ENCODE assay signal across 25 cellular contexts in genomic region chr12:103973909-103974308, GRCh38.
"Had no signal": no experiment of that assay in that cellular context is flagged by ENCODE, and none has a peak within 500 bp of the region (broad histone marks: within the 10 kb centered on the region; RNA-seq: fewer than 3 reads in every experiment).

No MANE protein-coding gene starts in this region.

- H3K27ac ChIP-seq: adrenal gland, epithelial cell of prostate, esophagus squamous epithelium, heart right ventricle, right lobe of liver, thoracic aorta, upper lobe of left lung, vagina had no signal

- H3K4me3 ChIP-seq: adrenal gland, cardiac muscle cell, esophagus squamous epithelium, heart right ventricle, right lobe of liver, thoracic aorta, upper lobe of left lung, vagina had no signal

- H3K4me3 Mint-ChIP-seq: activated B cell treated with CpG ODN at 0.5 μM for 24 hours; activated CD8-positive, alpha-beta T cell treated with anti-CD3 and anti-CD28 coated beads for 36 hours; activated naive CD8-positive, alpha-beta T cell treated with anti-CD3 and anti-CD28 coated beads for 36 hours; activated T-cell treated with anti-CD3 and anti-CD28 coated beads, Interleukin-2, amount 50 U/mL, for 72 hours; brain; naive thymus-derived CD8-positive, alpha-beta T cell; stimulated activated naive CD8-positive, alpha-beta T cell treated with anti-CD3 and anti-CD28 coated beads, Interleukin-15, Interleukin-2, amounts not matched to agents 100 ng/mL and 50 ng/mL, for 24 hours; T-helper 2 cell treated with Interferon-gamma antibody and Interleukin-4, amounts not matched to agents 5 μg/mL and 100 μg/mL, for 36 hours had no signal

- H3K9me3 ChIP-seq: adrenal gland, esophagus squamous epithelium, heart right ventricle, right lobe of liver, thoracic aorta, upper lobe of left lung, vagina had no signal

- H3K27me3 Mint-ChIP-seq: activated B cell treated with CpG ODN at 0.5 μM for 24 hours; activated CD8-positive, alpha-beta T cell treated with anti-CD3 and anti-CD28 coated beads for 36 hours; activated naive CD8-positive, alpha-beta T cell treated with anti-CD3 and anti-CD28 coated beads for 36 hours; brain; naive thymus-derived CD8-positive, alpha-beta T cell; stimulated activated naive CD8-positive, alpha-beta T cell treated with anti-CD3 and anti-CD28 coated beads, Interleukin-15, Interleukin-2, amounts not matched to agents 100 ng/mL and 50 ng/mL, for 24 hours had no signal

- DNase-seq: activated B cell treated with CpG ODN at 0.5 μM for 24 hours; activated CD4-positive, alpha-beta T cell treated with anti-CD3 and anti-CD28 coated beads, Interleukin-2, amount 50 U/mL, for 1 hour; activated CD8-positive, alpha-beta T cell treated with anti-CD3 and anti-CD28 coated beads for 36 hours; activated naive CD4-positive, alpha-beta T cell; activated naive CD8-positive, alpha-beta T cell treated with anti-CD3 and anti-CD28 coated beads for 36 hours; activated T-cell treated with anti-CD3 and anti-CD28 coated beads, Interleukin-2, amount 50 U/mL, for 72 hours; adrenal gland; aorta; cortex of kidney; esophagus squamous epithelium; foreskin melanocyte; heart right ventricle; midbrain; naive thymus-derived CD8-positive, alpha-beta T cell; posterior cingulate gyrus; right lobe of liver; stimulated activated CD4-positive, alpha-beta T cell treated with anti-CD3 and anti-CD28 coated beads, Interleukin-4, amount 100 ng/mL, for 1 hour; upper lobe of left lung had no signal

- ATAC-seq: activated CD8-positive, alpha-beta T cell treated with anti-CD3 and anti-CD28 coated beads for 36 hours; activated T-cell treated with anti-CD3 and anti-CD28 coated beads, Interleukin-2, amount 50 U/mL, for 72 hours; heart right ventricle; naive thymus-derived CD8-positive, alpha-beta T cell; right lobe of liver had no signal

- H3K9me3 Mint-ChIP-seq: activated B cell treated with CpG ODN at 0.5 μM for 24 hours; activated CD8-positive, alpha-beta T cell treated with anti-CD3 and anti-CD28 coated beads for 36 hours; activated naive CD8-positive, alpha-beta T cell treated with anti-CD3 and anti-CD28 coated beads for 36 hours; activated T-cell treated with anti-CD3 and anti-CD28 coated beads, Interleukin-2, amount 50 U/mL, for 72 hours; brain; naive thymus-derived CD8-positive, alpha-beta T cell; stimulated activated naive CD8-positive, alpha-beta T cell treated with anti-CD3 and anti-CD28 coated beads, Interleukin-15, Interleukin-2, amounts not matched to agents 100 ng/mL and 50 ng/mL, for 24 hours; T-helper 2 cell treated with Interferon-gamma antibody and Interleukin-4, amounts not matched to agents 5 μg/mL and 100 μg/mL, for 36 hours had no signal

- H3K27me3 ChIP-seq: adrenal gland, cardiac muscle cell, esophagus squamous epithelium, heart right ventricle, right lobe of liver, upper lobe of left lung, vagina had no signal

- H3K27ac Mint-ChIP-seq: activated B cell treated with CpG ODN at 0.5 μM for 24 hours; activated naive CD8-positive, alpha-beta T cell treated with anti-CD3 and anti-CD28 coated beads for 36 hours; activated T-cell treated with anti-CD3 and anti-CD28 coated beads, Interleukin-2, amount 50 U/mL, for 72 hours; stimulated activated naive CD8-positive, alpha-beta T cell treated with anti-CD3 and anti-CD28 coated beads, Interleukin-15, Interleukin-2, amounts not matched to agents 100 ng/mL and 50 ng/mL, for 24 hours; T-helper 2 cell treated with Interferon-gamma antibody and Interleukin-4, amounts not matched to agents 5 μg/mL and 100 μg/mL, for 36 hours had no signal
